Comparison of ENCODE assay signal across 8 cellular contexts in genomic region chr10:128125416-128125943, GRCh38. TPM values are rescaled to one million over a fixed set of nuclear protein-coding genes. Genes with fewer than 3 reads are reported as not detected.
DNase-seq lines count a peak whose midpoint lies in the region; ATAC-seq and TF ChIP-seq lines count a peak whose summit lies in the region.

No MANE protein-coding gene starts in this region.

- intact Hi-C loops in CD14-positive monocyte (cut with micrococcal nuclease) (loop anchor here (5.0 to 10.0 kb wide), 3 partner anchors 51 to 1339 kb away; partner anchors contain the start of gene MGMT (in 1 of the 2)), ascending aorta (cut with DNase I) (no loop called here)

- H3K4me1 Mint-ChIP-seq in CD14-positive monocyte: peaks cover 52% of the 10 kb centered on the region
- H3K4me1 Mint-ChIP-seq in IgD-negative memory B cell: peaks cover 13 to 32% (median 19%) of the 10 kb centered on the region in 3 donors

- H3K36me3 ChIP-seq in ascending aorta (no peaks in the 10 kb centered on the region), tibial nerve (no peaks in the 10 kb centered on the region)

- WGBS in tibial nerve, 2 donors: 2 to 3% methylated on average over 19 to 33 of the region's 33 CpGs

- no peak overlapping the region for H3K27ac ChIP-seq in ascending aorta
- H3K27ac ChIP-seq in tibial nerve: peak overlapping the region in 1 of 4 donors; percentile 40

- ATAC-seq in GM18870 (IDR thresholded peaks at IDR 0.05; ENCODE audit: unreplicated experiment) (no peak), GM19035 (IDR thresholded peaks at IDR 0.05; ENCODE audit: unreplicated experiment) (no peak)

- no peak for TF ChIP-seq POLR2A in tibial nerve (IDR thresholded peaks at IDR 0.05)

- H3K9me3 ChIP-seq in ascending aorta (no peaks in the 10 kb centered on the region), tibial nerve (no peaks in the 10 kb centered on the region)

- H3K4me3 ChIP-seq in ascending aorta: peak overlapping the region; percentile 57 to 71
- H3K4me3 ChIP-seq in tibial nerve: peak overlapping the region; percentile 25 to 67 (median 54)

- peaks cover 12 to 13% of the 10 kb centered on the region in 2 donors for H3K4me1 ChIP-seq in ascending aorta
- peaks cover 0 to 22% (median 12%) of the 10 kb centered on the region in 4 donors for H3K4me1 ChIP-seq in tibial nerve

- peaks cover 0 to 3% (median 0%) of the 10 kb centered on the region in 3 donors for H3K27me3 Mint-ChIP-seq in CD14-positive monocyte (ENCODE audit: low read depth in 3 of 3)
- peaks cover 18% of the 10 kb centered on the region for H3K27me3 Mint-ChIP-seq in IgD-negative memory B cell

- no peak for DNase-seq in CD14-positive monocyte (ENCODE audit: low spot score)
- DNase-seq in ascending aorta (ENCODE audit: low spot score in 2 of 2): no peak
- DNase-seq in left kidney (ENCODE audit: low read depth, low spot score): peak; percentile 39
- DNase-seq in tibial nerve (ENCODE audit: low spot score in 2 of 2): no peak
- DNase-seq in NCI-H526 treated with DMSO at 0.1 percent for 48 hours (lab: John Stamatoyannopoulos, UW): no peak

- H3K27me3 ChIP-seq in ascending aorta (no peaks in the 10 kb centered on the region), tibial nerve (peaks cover 0 to 43% of the 10 kb centered on the region in 2 donors)

- no peaks in the 10 kb centered on the region for H3K9me3 Mint-ChIP-seq in CD14-positive monocyte
- no peaks in the 10 kb centered on the region for H3K9me3 Mint-ChIP-seq in IgD-negative memory B cell

- H3K36me3 Mint-ChIP-seq in CD14-positive monocyte: peaks cover 0 to 4% of the 10 kb centered on the region in 2 donors
- H3K36me3 Mint-ChIP-seq in IgD-negative memory B cell: peaks cover 2% of the 10 kb centered on the region

- no peak for TF ChIP-seq CTCF in CD14-positive monocyte (IDR thresholded peaks at IDR 0.05)
- no peak for TF ChIP-seq CTCF in ascending aorta (IDR thresholded peaks at IDR 0.05)
- no peak for TF ChIP-seq CTCF in tibial nerve (IDR thresholded peaks at IDR 0.05)

- no peak for TF ChIP-seq EP300 in tibial nerve (IDR thresholded peaks at IDR 0.05)

- H3K4me3 Mint-ChIP-seq in CD14-positive monocyte: peak overlapping the region; percentile 97
- peak overlapping the region; percentile 86 to 96 (median 96) for H3K4me3 Mint-ChIP-seq in IgD-negative memory B cell

- peak overlapping the region in 6 of 7 donors; percentile 37 to 86 (median 73) for H3K27ac Mint-ChIP-seq in CD14-positive monocyte
- H3K27ac Mint-ChIP-seq in IgD-negative memory B cell: peak overlapping the region in 2 of 3 donors; percentile 86 to 89

RNA-seq across cellular contexts. Expression of gene MKI67, which starts 0.7 kb away (rescaled TPM):
- polyA plus RNA-seq in CD14-positive monocyte (under 1 TPM in 1 of 2 donors, not detected in 1; 0.02 TPM), IgD-negative memory B cell (0.59 TPM)
- total RNA-seq in ascending aorta (0.64 TPM), tibial nerve (1 to 10 TPM in 3 of 4 donors, under 1 TPM in 1; under 0.01 to 6.9 (median 3.4) TPM)
